19 cellular contexts compared by ENCODE assay signal in genomic region chr10:133464582-133465031, GRCh38. TPM values are rescaled to one million over a fixed set of nuclear protein-coding genes. Genes with fewer than 3 reads are reported as not detected.
A peak's percentile ranks its signal among the peaks of the same experiment; 100 is the strongest.
DNase-seq lines count a peak whose midpoint lies in the region; ATAC-seq and TF ChIP-seq lines count a peak whose summit lies in the region.
"Had no signal": no experiment of that assay in that cellular context is flagged by ENCODE, and none has a peak within 500 bp of the region (broad histone marks: within the 10 kb centered on the region; RNA-seq: fewer than 3 reads in every experiment).

No MANE protein-coding gene starts in this region.

- H3K27ac ChIP-seq in Peyer's patch = no peak overlapping the region
- H3K27ac ChIP-seq in lung (ENCODE audit: low read depth in 1 of 2, low read length in 1 of 2) = no peak overlapping the region
- no peak overlapping the region for H3K27ac ChIP-seq in substantia nigra (ENCODE audit: low read depth, low read length, poor library complexity, severe bottlenecking)
- H3K27ac ChIP-seq: KMS-11, RWPE1 had no signal

- intact Hi-C loops in Right ventricle myocardium inferior (cut with DNase I) (no loop called here), Right ventricle myocardium superior (cut with DNase I) (no loop called here)

- TF ChIP-seq POLR2A in Peyer's patch (IDR thresholded peaks at IDR 0.05) = no peak

- ATAC-seq in Right ventricle myocardium inferior = no peak
- no peak for ATAC-seq in Right ventricle myocardium superior (ENCODE audit: poor library complexity)
- ATAC-seq in lung (ENCODE audit: insufficient read depth, low FRiP score) = no peak
- no peak for ATAC-seq in HG03442 (IDR thresholded peaks at IDR 0.05; ENCODE audit: unreplicated experiment)

- WGBS in lung, 2 donors = 93 to 96% methylated on average over 10 to 12 of the region's 12 CpGs

- no peaks in the 10 kb centered on the region for H3K36me3 ChIP-seq in Peyer's patch
- H3K36me3 ChIP-seq in lung (ENCODE audit: control insufficient read depth in 2 of 2, insufficient read depth in 2 of 2, low read length in 2 of 2) = no peaks in the 10 kb centered on the region

- TF ChIP-seq CTCF in Peyer's patch (IDR thresholded peaks at IDR 0.05) = no peak
- no peak for TF ChIP-seq CTCF in lung (IDR thresholded peaks at IDR 0.05; ENCODE audit: control extremely low read depth, extremely low read depth)

- no peaks in the 10 kb centered on the region for H3K9me3 ChIP-seq in Peyer's patch
- H3K9me3 ChIP-seq in lung (ENCODE audit: control insufficient read depth in 2 of 2, insufficient read depth in 1 of 2, low read length in 1 of 2) = peaks cover 0 to 9% of the 10 kb centered on the region in 2 donors

- H3K4me3 ChIP-seq in Peyer's patch = no peak overlapping the region
- no peak overlapping the region for H3K4me3 ChIP-seq in lung

- H3K4me1 ChIP-seq in Peyer's patch (no peaks in the 10 kb centered on the region), lung (ENCODE audit: control insufficient read depth in 2 of 2, insufficient read depth in 2 of 2, low read length in 2 of 2) (no peaks in the 10 kb centered on the region)

- H3K27me3 ChIP-seq in Peyer's patch (no peaks in the 10 kb centered on the region), lung (ENCODE audit: control insufficient read depth, insufficient read depth) (no peaks in the 10 kb centered on the region)

- peak; percentile 56 for DNase-seq in Right ventricle myocardium inferior (ENCODE audit: missing footprints)
- no peak for DNase-seq in Right ventricle myocardium superior
- peak in 2 of 3 donors; percentile 12 to 18 for DNase-seq in Peyer's patch
- peak; percentile 23 for DNase-seq in lung (ENCODE audit: low spot score)
- peak; percentile 36 for DNase-seq in ureter (ENCODE audit: low spot score)
- DNase-seq in substantia nigra (lab: John Stamatoyannopoulos, UW) = no peak
- DNase-seq: AML-193, DMS153, HFFc6, NCI-H1436 treated with DMSO at 0.1 percent for 48 hours, NCI-H2029 treated with DMSO at 0.1 percent for 48 hours, NCI-H2171 treated with DMSO at 0.1 percent for 48 hours, NCI-H748 treated with DMSO at 0.1 percent for 48 hours had no signal

RNA-seq across cellular contexts. Expression of gene SCART1, which starts 10.9 kb away (rescaled TPM):
- total RNA-seq in Right ventricle myocardium inferior (0.30 TPM), Right ventricle myocardium superior (0.51 TPM), Peyer's patch (10 to 100 TPM in 2 of 4 donors, 1 to 10 TPM in 2; 1.9 to 14.6 (median 8.7) TPM), lung (1 to 10 TPM; 3.4 to 4.8 TPM), ureter (5.3 TPM)
- polyA plus RNA-seq in lung = under 1 TPM; 0.33 to 0.69 TPM
- polyA plus RNA-seq: CD14-positive monocyte had no signal

RNA-seq across cellular contexts. Expression of gene SPRN, which starts 40.2 kb away (rescaled TPM):
- total RNA-seq in Right ventricle myocardium inferior = not detected
- total RNA-seq in Right ventricle myocardium superior = not detected
- under 1 TPM in 1 of 4 donors, not detected in 3; 0.47 TPM for total RNA-seq in Peyer's patch
- under 1 TPM; 0.15 to 0.34 TPM for total RNA-seq in lung
- polyA plus RNA-seq in lung = under 1 TPM; 0.11 to 0.16 TPM
- not detected for total RNA-seq in ureter
- total RNA-seq: M059J, NCI-H460 had no signal
- polyA plus RNA-seq: CD14-positive monocyte had no signal

Comparison
In these comparisons a context has a peak if more than half of its experiments do, and no peak if none do; other contexts are left out.
1. DNase-seq: peak in Right ventricle myocardium inferior (single experiment), Peyer's patch (2 of 3), lung (single experiment) and ureter (single experiment); none in Right ventricle myocardium superior (single experiment) and substantia nigra (0 of 49).